ENCODE assay signal across 17 cellular contexts in the genomic region with DNA sequence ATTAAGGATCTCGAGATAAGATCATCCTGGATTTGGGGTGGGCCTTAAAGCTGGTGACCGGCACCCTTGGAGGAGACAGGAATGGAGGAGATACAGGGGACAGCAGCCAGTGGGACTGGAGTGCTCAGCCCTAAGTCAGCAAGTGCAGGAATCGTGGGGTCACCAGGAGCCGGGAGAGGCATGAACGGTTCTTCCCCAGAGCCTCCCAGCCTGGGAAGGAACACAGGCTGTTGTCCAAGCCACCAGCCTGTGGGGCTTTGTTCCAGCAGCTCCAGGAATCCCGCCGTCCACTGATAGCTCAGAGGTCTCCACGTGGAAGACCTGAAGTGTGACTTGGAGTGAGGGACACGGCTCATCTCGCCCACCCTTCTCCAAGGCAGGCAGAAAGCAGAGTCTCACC.
"Had no signal": no experiment of that assay in that cellular context is flagged by ENCODE, and none has a peak within 500 bp of the region (broad histone marks: within the 10 kb centered on the region; RNA-seq: fewer than 3 reads in every experiment).

No MANE protein-coding gene starts in this region.

- ATAC-seq: heart left ventricle; right cardiac atrium; stimulated activated naive CD8-positive, alpha-beta T cell treated with anti-CD3 and anti-CD28 coated beads, Interleukin-15, Interleukin-2, amounts not matched to agents 100 U/mL and 50 U/mL, for 24 hours had no signal

- H3K4me2 ChIP-seq: smooth muscle cell had no signal

- H3K27ac ChIP-seq: suprapubic skin, thyroid gland, upper lobe of left lung, uterus had no signal

- H3K27me3 Mint-ChIP-seq: naive B cell had no signal

- H3K9me3 ChIP-seq: heart left ventricle, ovary, suprapubic skin, thyroid gland, upper lobe of left lung, uterus had no signal

- H3K27me3 ChIP-seq: heart left ventricle, ovary, suprapubic skin, thyroid gland, upper lobe of left lung, uterus had no signal

- H3K36me3 ChIP-seq: ovary, suprapubic skin, thyroid gland, upper lobe of left lung, uterus had no signal

- H3K4me3 ChIP-seq: heart left ventricle, ovary, smooth muscle cell, suprapubic skin, thyroid gland, upper lobe of left lung, uterus had no signal

- H3K9me3 Mint-ChIP-seq: naive B cell, nephron had no signal

- H3K36me3 Mint-ChIP-seq: naive B cell had no signal

- DNase-seq: dermis blood vessel endothelial cell; effector CD4-positive, alpha-beta T cell; heart left ventricle; hippocampal formation; kidney glomerular epithelial cell; mesendoderm; naive B cell; right cardiac atrium; stimulated activated CD4-positive, alpha-beta T cell treated with anti-CD3 and anti-CD28 coated beads, Interleukin-2, amount 100 ng/mL, for 48 hours; stimulated activated naive CD8-positive, alpha-beta T cell treated with anti-CD3 and anti-CD28 coated beads, Interleukin-15, Interleukin-2, amounts not matched to agents 100 U/mL and 50 U/mL, for 24 hours; thyroid gland; upper lobe of left lung; uterus had no signal
